Comparison of ENCODE assay signal across 10 cellular contexts in the genomic region with DNA sequence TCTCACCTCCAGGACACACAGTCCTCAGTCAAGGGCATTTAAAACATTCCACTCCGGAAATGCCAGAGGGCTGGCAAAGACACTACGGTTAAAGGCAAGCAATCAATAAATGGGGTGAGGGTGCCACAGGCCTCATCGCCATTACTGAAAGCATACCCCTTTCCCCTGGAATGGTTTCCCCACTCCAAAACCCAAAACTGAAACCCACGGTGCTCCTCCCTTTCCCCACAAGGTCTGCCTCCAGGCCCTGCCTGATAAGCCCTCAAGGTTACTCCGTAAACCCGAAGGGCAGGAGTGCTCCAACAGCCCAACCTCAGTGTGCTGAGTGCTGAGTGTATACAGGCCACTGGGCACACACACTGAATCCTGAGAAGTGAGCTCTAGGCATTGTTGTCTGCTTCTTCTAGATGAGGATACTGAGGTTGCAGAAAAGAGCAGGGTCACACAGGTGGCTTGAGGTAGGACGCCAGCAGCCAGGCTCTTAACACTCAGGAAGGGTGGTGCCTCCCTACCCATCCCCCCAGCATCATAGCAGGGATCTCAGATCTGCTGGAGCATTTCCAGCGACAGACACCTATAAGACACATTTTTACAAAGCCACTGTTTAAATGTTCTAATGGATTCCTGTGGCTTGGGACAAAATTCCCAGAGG. TPM values are rescaled to one million over a fixed set of nuclear protein-coding genes. Genes with fewer than 3 reads are reported as not detected.
DNase-seq lines count a peak whose midpoint lies in the region; ATAC-seq, FAIRE-seq and TF ChIP-seq lines count a peak whose summit lies in the region.
"Had no signal": no experiment of that assay in that cellular context is flagged by ENCODE, and none has a peak within 500 bp of the region (broad histone marks: within the 10 kb centered on the region; RNA-seq: fewer than 3 reads in every experiment).

No MANE protein-coding gene starts in this region.

- H3K27me3 Mint-ChIP-seq in endothelial cell (ENCODE audit: unreplicated experiment), result peaks cover 19% of the 10 kb centered on the region

- H3K9me3 ChIP-seq in KOPT-K1 (ENCODE audit: insufficient read depth, low read length, poor library complexity, severe bottlenecking) (no peaks in the 10 kb centered on the region), pancreas (no peaks in the 10 kb centered on the region), sigmoid colon (no peaks in the 10 kb centered on the region)

- intact Hi-C loops in pancreas (cut with DNase I), result loop anchor here in 1 of 3 donors (10.0 kb wide), 1 partner anchor 162 kb away; no protein-coding TSS in a partner anchor
- intact Hi-C loops in sigmoid colon (cut with DNase I), result no loop called here

- no peaks in the 10 kb centered on the region for H3K27me3 ChIP-seq in pancreas
- no peaks in the 10 kb centered on the region for H3K27me3 ChIP-seq in sigmoid colon
- H3K27me3 ChIP-seq in brain microvascular endothelial cell (replicated peaks), result no peaks in the 10 kb centered on the region

- H3K4me1 ChIP-seq in pancreas, result peaks cover 6 to 23% (median 19%) of the 10 kb centered on the region in 3 donors
- peaks cover 0 to 82% (median 80%) of the 10 kb centered on the region in 4 donors for H3K4me1 ChIP-seq in sigmoid colon

- peak overlapping the region; percentile 92 for H3K27ac Mint-ChIP-seq in endothelial cell (ENCODE audit: unreplicated experiment)

- H3K4me1 Mint-ChIP-seq in endothelial cell (ENCODE audit: unreplicated experiment), result peaks cover 77% of the 10 kb centered on the region

- in situ Hi-C loops in brain microvascular endothelial cell (cut with HindIII; ENCODE audit: low pct_ligation_motif_present, low sequenced_read_pairs), result no loop called here

- peaks cover 63% of the 10 kb centered on the region for H3K36me3 ChIP-seq in KOPT-K1 (ENCODE audit: insufficient read depth, low read length)
- H3K36me3 ChIP-seq in pancreas, result no peaks in the 10 kb centered on the region
- H3K36me3 ChIP-seq in sigmoid colon, result no peaks in the 10 kb centered on the region
- H3K36me3 ChIP-seq in brain microvascular endothelial cell (replicated peaks), result no peaks in the 10 kb centered on the region

- H3K4me3 ChIP-seq in pancreas, result no peak overlapping the region
- no peak overlapping the region for H3K4me3 ChIP-seq in sigmoid colon
- no peak overlapping the region for H3K4me3 ChIP-seq in brain microvascular endothelial cell (ENCODE audit: low read depth, low read length)

- TF ChIP-seq POLR2A in sigmoid colon (IDR thresholded peaks at IDR 0.05), result no peak

- peaks cover 14% of the 10 kb centered on the region for H3K36me3 Mint-ChIP-seq in endothelial cell (ENCODE audit: low read depth, unreplicated experiment)

- no peaks in the 10 kb centered on the region for H3K9me3 Mint-ChIP-seq in endothelial cell (ENCODE audit: unreplicated experiment)

- ATAC-seq in pancreas (peak; percentile 61 to 93 (median 81)), GM21447 (IDR thresholded peaks at IDR 0.05; ENCODE audit: unreplicated experiment) (no peak)

- FAIRE-seq in GM18507 (lab: Jason Lieb, UNC), result peak; percentile 59
- no peak for FAIRE-seq in pancreas (lab: Jason Lieb, UNC)
- FAIRE-seq: endometrium had no signal

- WGBS in pancreas, 2 donors, result 25 to 32% methylated on average over 8 of the region's 8 CpGs
- WGBS in sigmoid colon, 2 donors, result 78% methylated on average over 8 of the region's 8 CpGs

- H3K27ac ChIP-seq in KOPT-K1 (ENCODE audit: low read depth, low read length, poor library complexity, severe bottlenecking) (peak overlapping the region; percentile 23), pancreas (peak overlapping the region in 3 of 4 donors; percentile 12 to 62 (median 61)), sigmoid colon (no peak overlapping the region), brain microvascular endothelial cell (no peak overlapping the region), substantia nigra (ENCODE audit: low read depth, low read length, poor library complexity, severe bottlenecking) (no peak overlapping the region)

- no peak for TF ChIP-seq EP300 in sigmoid colon (IDR thresholded peaks at IDR 0.05)

- DNase-seq in GM18507 (ENCODE audit: extremely low spot score, insufficient read length, low read depth) (no peak), endothelial cell (ENCODE audit: low spot score) (no peak), pancreas (peak in 3 of 6 donors; percentile 49 to 56 (median 51)), sigmoid colon (no peak), brain microvascular endothelial cell (no peak), substantia nigra (lab: John Stamatoyannopoulos, UW) (no peak)
- DNase-seq: activated CD4-positive, alpha-beta T cell treated with anti-CD3 and anti-CD28 coated beads for 4 hours had no signal

- TF ChIP-seq CTCF in endothelial cell (IDR thresholded peaks at IDR 0.05; ENCODE audit: unreplicated experiment) (no peak), pancreas (IDR thresholded peaks at IDR 0.05) (no peak), sigmoid colon (IDR thresholded peaks at IDR 0.05) (no peak), brain microvascular endothelial cell (IDR thresholded peaks at IDR 0.05; ENCODE audit: low read depth, low read length, missing control alignments) (no peak)

- H3K4me3 Mint-ChIP-seq in endothelial cell (ENCODE audit: unreplicated experiment), result no peak overlapping the region

RNA-seq across cellular contexts. Expression of a gene that starts 29.0 kb away (rescaled TPM):
- total RNA-seq in endothelial cell (ENCODE audit: unreplicated experiment) (142 TPM), pancreas (10 to 100 TPM; 20.5 to 25.2 (median 22.9) TPM), sigmoid colon (10 to 100 TPM; 27.4 to 38.5 (median 34.8) TPM)
- polyA plus RNA-seq in pancreas (10 to 100 TPM; 16.4 to 31.0 TPM), sigmoid colon (10 to 100 TPM; 40.1 to 62.5 (median 41.8) TPM)

Comparison
In these comparisons a context has a peak if more than half of its experiments do, and no peak if none do; other contexts are left out.
1. H3K27ac ChIP-seq: peak in KOPT-K1 (single experiment) and pancreas (3 of 4); none in sigmoid colon (0 of 4), brain microvascular endothelial cell (single experiment) and substantia nigra (single experiment).